9 cellular contexts compared by ENCODE assay signal in genomic region chr19:14556662-14557188, GRCh38. TPM values are rescaled to one million over a fixed set of nuclear protein-coding genes. Genes with fewer than 3 reads are reported as not detected.
DNase-seq lines count a peak whose midpoint lies in the region; ATAC-seq, FAIRE-seq and TF ChIP-seq lines count a peak whose summit lies in the region.
"Had no signal": no experiment of that assay in that cellular context is flagged by ENCODE, and none has a peak within 500 bp of the region (broad histone marks: within the 10 kb centered on the region; RNA-seq: fewer than 3 reads in every experiment).

No MANE protein-coding gene starts in this region.

- FAIRE-seq in frontal cortex (lab: Jason Lieb, UNC) = no peak
- FAIRE-seq: islet of Langerhans had no signal

- DNase-seq in GM03348 (ENCODE audit: low spot score) (peak; percentile 95), HL-60 (ENCODE audit: low read depth in 1 of 2, low spot score in 1 of 2) (peak; percentile 65 to 75), RWPE2 (ENCODE audit: low spot score) (peak; percentile 73), frontal cortex (ENCODE audit: low spot score in 2 of 2) (peak; percentile 73 to 91), omental fat pad (ENCODE audit: low spot score) (peak; percentile 44), superior temporal gyrus (ENCODE audit: extremely low spot score) (peak; percentile 88)
- peak; percentile 38 to 62 (median 45) for DNase-seq in activated naive CD4-positive, alpha-beta T cell (lab: John Stamatoyannopoulos, UW)

- no peak overlapping the region for H3K4me3 ChIP-seq in HL-60 (replicated peaks; ENCODE audit: insufficient read depth, low read length)
- no peak overlapping the region for H3K4me3 ChIP-seq in RWPE2 (ENCODE audit: severe bottlenecking)

- peak; percentile 44 for ATAC-seq in RWPE2 (ENCODE audit: low read depth)
- peak; percentile 66 for ATAC-seq in omental fat pad (ENCODE audit: low FRiP score)
- ATAC-seq in HG02870 (IDR thresholded peaks at IDR 0.05; ENCODE audit: unreplicated experiment) = no peak

- H3K27ac ChIP-seq in HL-60 (replicated peaks) (no peak overlapping the region), RWPE2 (ENCODE audit: poor library complexity, severe bottlenecking) (peak overlapping the region; percentile 34)

- peaks cover 5% of the 10 kb centered on the region; the same call in 1 of the 2 replicates for H3K36me3 ChIP-seq in RWPE2 (ENCODE audit: low read depth)

- TF ChIP-seq CTCF in HL-60 (IDR thresholded peaks at IDR 0.05; ENCODE audit: insufficient read depth, low read length) (peak; percentile 85), RWPE2 (IDR thresholded peaks at IDR 0.05; ENCODE audit: poor library complexity, severe bottlenecking) (peak; percentile 94), omental fat pad (IDR thresholded peaks at IDR 0.05) (peak in 1 of 3 donors; percentile 36)

- H3K4me1 ChIP-seq in RWPE2 (ENCODE audit: insufficient read depth, poor library complexity, severe bottlenecking) = peaks cover 31% of the 10 kb centered on the region

- H3K27me3 ChIP-seq in HL-60 (ENCODE audit: insufficient read depth, poor library complexity, severe bottlenecking) = no peaks in the 10 kb centered on the region
- H3K27me3 ChIP-seq in RWPE2 (ENCODE audit: insufficient read depth, poor library complexity, severe bottlenecking) = no peaks in the 10 kb centered on the region

- no peaks in the 10 kb centered on the region for H3K9me3 ChIP-seq in RWPE2 (ENCODE audit: severe bottlenecking)

RNA-seq across cellular contexts. Expression of gene NDUFB7, which starts 15.1 kb away (rescaled TPM):
- 151 TPM for total RNA-seq in frontal cortex
- 100 to 1,000 TPM; 194 to 357 (median 322) TPM for total RNA-seq in omental fat pad

RNA-seq across cellular contexts. Expression of gene CLEC17A, which starts 26.2 kb away (rescaled TPM):
- total RNA-seq in frontal cortex = not detected
- total RNA-seq in omental fat pad = under 1 TPM in 1 of 4 donors, not detected in 3; 0.19 TPM

RNA-seq across cellular contexts. Expression of gene TECR, which starts 27.3 kb away (rescaled TPM):
- total RNA-seq in frontal cortex = 13.9 TPM
- 10 to 100 TPM; 32.9 to 58.1 (median 46.8) TPM for total RNA-seq in omental fat pad

RNA-seq across cellular contexts. Expression of gene DNAJB1, which starts 38.5 kb away (rescaled TPM):
- total RNA-seq in frontal cortex = 32.6 TPM
- total RNA-seq in omental fat pad = 100 to 1,000 TPM in 3 of 4 donors, 10 to 100 TPM in 1; 67.5 to 669 (median 116) TPM

Comparison
In these comparisons a context has a peak if more than half of its experiments do, and no peak if none do; other contexts are left out.
1. DNase-seq: peak in every context shown above with its lines; median percentile 95 in GM03348; 88 in superior temporal gyrus; 82 in frontal cortex; 73 in RWPE2; 70 in HL-60; 45 in activated naive CD4-positive, alpha-beta T cell; 44 in omental fat pad.